8 cellular contexts compared by ENCODE assay signal in genomic region chr1:161201828-161202712, GRCh38. TPM values are rescaled to one million over a fixed set of nuclear protein-coding genes. Genes with fewer than 3 reads are reported as not detected.
A peak's percentile ranks its signal among the peaks of the same experiment; 100 is the strongest.
DNase-seq lines count a peak whose midpoint lies in the region; ATAC-seq and TF ChIP-seq lines count a peak whose summit lies in the region.

Gene NDUFS2 (plus strand): TSS chr1:161202367. CDS start chr1:161202386, 19 bp downstream.

- H3K9ac ChIP-seq in colonic mucosa (ENCODE audit: low read depth in 2 of 2, low read length in 2 of 2) = peak within 1 kb of the TSS; percentile 70 to 96

- ATAC-seq in GM19324 (IDR thresholded peaks at IDR 0.05; ENCODE audit: low FRiP score, unreplicated experiment) = peak; percentile 90
- peak; percentile 79 for ATAC-seq in HG03469 (IDR thresholded peaks at IDR 0.05; ENCODE audit: unreplicated experiment)

- TF ChIP-seq CTCF in colonic mucosa (IDR thresholded peaks at IDR 0.05) = no peak

- no peaks in the 10 kb centered on the region for H3K36me3 ChIP-seq in colonic mucosa

- intact Hi-C loops in colonic mucosa (cut with DNase I) = no loop called here

- peak within 1 kb of the TSS; percentile 86 for H3K27ac ChIP-seq in colonic mucosa

- H3K4me3 ChIP-seq in colonic mucosa = peak within 1 kb of the TSS; percentile 49

- no peaks in the 10 kb centered on the region for H3K27me3 ChIP-seq in colonic mucosa

- peak; percentile 75 to 98 (median 94) for DNase-seq in C1 segment of cervical spinal cord (lab: John Stamatoyannopoulos, UW)
- DNase-seq in NCI-H526 (lab: John Stamatoyannopoulos, UW) = peak; percentile 100
- peak; percentile 97 for DNase-seq in activated CD4-positive, alpha-beta T cell treated with anti-CD3 and anti-CD28 coated beads for 48 hours
- peak; percentile 98 for DNase-seq in colonic mucosa
- peak; percentile 99 for DNase-seq in kidney tubule cell (ENCODE audit: low spot score)
- peak; percentile 79 to 91 (median 86) for DNase-seq in stimulated activated CD4-positive, alpha-beta T cell treated with anti-CD3 and anti-CD28 coated beads, Interleukin-1b, Interleukin-23, amount 100 ng/mL, for 24 hours (ENCODE audit: low read depth in 4 of 4, low spot score in 1 of 4)

- no peaks in the 10 kb centered on the region for H3K4me1 ChIP-seq in colonic mucosa

- no peaks in the 10 kb centered on the region for H3K9me3 ChIP-seq in colonic mucosa

RNA-seq across cellular contexts. Expression of gene NDUFS2, which starts in this region (rescaled TPM):
- 100 to 1,000 TPM; 167 to 169 TPM for total RNA-seq in colonic mucosa

Comparison
In these comparisons a context has a peak if more than half of its experiments do, and no peak if none do; other contexts are left out.
1. Peak in every context shown above with its lines: DNase-seq, ATAC-seq, H3K4me3 ChIP-seq and H3K27ac ChIP-seq.